In genomic region chr5:13866792-13867191, GRCh38 we compare ENCODE assay signal across 1 cellular context.
TF ChIP-seq lines count a peak whose summit lies in the region.

No MANE protein-coding gene starts in this region.

TF ChIP-seq in HepG2, 621 proteins besides CTCF, POLR2A, EP300 and RAD21 (continued from another document):
- TF ChIP-seq TBL1XR1 (IDR thresholded peaks at IDR 0.05; ENCODE audit: borderline replicate concordance, low read length, partially characterized antibody) (no peak), SALL1 (CRISPR knock-in tag; IDR thresholded peaks at IDR 0.05) (no peak), NR2C2 (CRISPR knock-in tag; IDR thresholded peaks at IDR 0.05; ENCODE audit: borderline replicate concordance) (no peak), ARNTL (CRISPR knock-in tag; IDR thresholded peaks at IDR 0.05) (no peak), ELF1 (CRISPR knock-in tag; IDR thresholded peaks at IDR 0.05) (no peak), ZNF331 (CRISPR knock-in tag; IDR thresholded peaks at IDR 0.05) (peak; percentile 74; the same call in 1 of the 2 replicates), ZNF772 (CRISPR knock-in tag; IDR thresholded peaks at IDR 0.05) (no peak), POLR2AphosphoS5 (IDR thresholded peaks at IDR 0.05; ENCODE audit: low read depth, low read length) (no peak), TSC22D2 (CRISPR knock-in tag; IDR thresholded peaks at IDR 0.05; ENCODE audit: borderline replicate concordance) (peak; percentile 54; the same call in 1 of the 2 replicates), RFX3 (CRISPR knock-in tag; IDR thresholded peaks at IDR 0.05) (0 out of 2 replicates have a peak, but pooled peaks have one; percentile 13), ZNF275 (CRISPR knock-in tag; IDR thresholded peaks at IDR 0.05; ENCODE audit: borderline replicate concordance) (no peak), ZIK1 (CRISPR knock-in tag; IDR thresholded peaks at IDR 0.05; ENCODE audit: borderline replicate concordance, low read depth) (no peak), SATB2 (CRISPR knock-in tag; IDR thresholded peaks at IDR 0.05) (peak; percentile 79; the same call in 1 of the 2 replicates), ZNF572 (CRISPR knock-in tag; IDR thresholded peaks at IDR 0.05) (no peak), CSRNP2 (CRISPR knock-in tag; conservative IDR thresholded peaks at IDR 0.05; ENCODE audit: low read depth) (no peak), NFIB (CRISPR knock-in tag; IDR thresholded peaks at IDR 0.05; ENCODE audit: borderline replicate concordance) (no peak), KLF16 (CRISPR knock-in tag; IDR thresholded peaks at IDR 0.05) (peak in 1 of 2 experiments; percentile 41; a peak in 1 of 4 replicates), ERF (CRISPR knock-in tag; IDR thresholded peaks at IDR 0.05) (0 out of 2 replicates have a peak, but pooled peaks have one; percentile 45), FOSL2 (CRISPR knock-in tag; IDR thresholded peaks at IDR 0.05) (no peak), ZNF253 (CRISPR knock-in tag; IDR thresholded peaks at IDR 0.05; ENCODE audit: borderline replicate concordance) (no peak)
- TF ChIP-seq, protein P1, sequence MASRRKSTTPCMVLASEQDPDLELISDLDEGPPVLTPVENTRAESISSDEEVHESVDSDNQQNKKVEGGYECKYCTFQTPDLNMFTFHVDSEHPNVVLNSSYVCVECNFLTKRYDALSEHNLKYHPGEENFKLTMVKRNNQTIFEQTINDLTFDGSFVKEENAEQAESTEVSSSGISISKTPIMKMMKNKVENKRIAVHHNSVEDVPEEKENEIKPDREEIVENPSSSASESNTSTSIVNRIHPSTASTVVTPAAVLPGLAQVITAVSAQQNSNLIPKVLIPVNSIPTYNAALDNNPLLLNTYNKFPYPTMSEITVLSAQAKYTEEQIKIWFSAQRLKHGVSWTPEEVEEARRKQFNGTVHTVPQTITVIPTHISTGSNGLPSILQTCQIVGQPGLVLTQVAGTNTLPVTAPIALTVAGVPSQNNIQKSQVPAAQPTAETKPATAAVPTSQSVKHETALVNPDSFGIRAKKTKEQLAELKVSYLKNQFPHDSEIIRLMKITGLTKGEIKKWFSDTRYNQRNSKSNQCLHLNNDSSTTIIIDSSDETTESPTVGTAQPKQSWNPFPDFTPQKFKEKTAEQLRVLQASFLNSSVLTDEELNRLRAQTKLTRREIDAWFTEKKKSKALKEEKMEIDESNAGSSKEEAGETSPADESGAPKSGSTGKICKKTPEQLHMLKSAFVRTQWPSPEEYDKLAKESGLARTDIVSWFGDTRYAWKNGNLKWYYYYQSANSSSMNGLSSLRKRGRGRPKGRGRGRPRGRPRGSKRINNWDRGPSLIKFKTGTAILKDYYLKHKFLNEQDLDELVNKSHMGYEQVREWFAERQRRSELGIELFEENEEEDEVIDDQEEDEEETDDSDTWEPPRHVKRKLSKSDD (CRISPR knock-in tag; IDR thresholded peaks at IDR 0.05; ENCODE audit: low read depth): no peak
- TF ChIP-seq, protein P2, sequence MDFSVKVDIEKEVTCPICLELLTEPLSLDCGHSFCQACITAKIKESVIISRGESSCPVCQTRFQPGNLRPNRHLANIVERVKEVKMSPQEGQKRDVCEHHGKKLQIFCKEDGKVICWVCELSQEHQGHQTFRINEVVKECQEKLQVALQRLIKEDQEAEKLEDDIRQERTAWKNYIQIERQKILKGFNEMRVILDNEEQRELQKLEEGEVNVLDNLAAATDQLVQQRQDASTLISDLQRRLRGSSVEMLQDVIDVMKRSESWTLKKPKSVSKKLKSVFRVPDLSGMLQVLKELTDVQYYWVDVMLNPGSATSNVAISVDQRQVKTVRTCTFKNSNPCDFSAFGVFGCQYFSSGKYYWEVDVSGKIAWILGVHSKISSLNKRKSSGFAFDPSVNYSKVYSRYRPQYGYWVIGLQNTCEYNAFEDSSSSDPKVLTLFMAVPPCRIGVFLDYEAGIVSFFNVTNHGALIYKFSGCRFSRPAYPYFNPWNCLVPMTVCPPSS (IDR thresholded peaks at IDR 0.05): no peak
- TF ChIP-seq, protein P3, sequence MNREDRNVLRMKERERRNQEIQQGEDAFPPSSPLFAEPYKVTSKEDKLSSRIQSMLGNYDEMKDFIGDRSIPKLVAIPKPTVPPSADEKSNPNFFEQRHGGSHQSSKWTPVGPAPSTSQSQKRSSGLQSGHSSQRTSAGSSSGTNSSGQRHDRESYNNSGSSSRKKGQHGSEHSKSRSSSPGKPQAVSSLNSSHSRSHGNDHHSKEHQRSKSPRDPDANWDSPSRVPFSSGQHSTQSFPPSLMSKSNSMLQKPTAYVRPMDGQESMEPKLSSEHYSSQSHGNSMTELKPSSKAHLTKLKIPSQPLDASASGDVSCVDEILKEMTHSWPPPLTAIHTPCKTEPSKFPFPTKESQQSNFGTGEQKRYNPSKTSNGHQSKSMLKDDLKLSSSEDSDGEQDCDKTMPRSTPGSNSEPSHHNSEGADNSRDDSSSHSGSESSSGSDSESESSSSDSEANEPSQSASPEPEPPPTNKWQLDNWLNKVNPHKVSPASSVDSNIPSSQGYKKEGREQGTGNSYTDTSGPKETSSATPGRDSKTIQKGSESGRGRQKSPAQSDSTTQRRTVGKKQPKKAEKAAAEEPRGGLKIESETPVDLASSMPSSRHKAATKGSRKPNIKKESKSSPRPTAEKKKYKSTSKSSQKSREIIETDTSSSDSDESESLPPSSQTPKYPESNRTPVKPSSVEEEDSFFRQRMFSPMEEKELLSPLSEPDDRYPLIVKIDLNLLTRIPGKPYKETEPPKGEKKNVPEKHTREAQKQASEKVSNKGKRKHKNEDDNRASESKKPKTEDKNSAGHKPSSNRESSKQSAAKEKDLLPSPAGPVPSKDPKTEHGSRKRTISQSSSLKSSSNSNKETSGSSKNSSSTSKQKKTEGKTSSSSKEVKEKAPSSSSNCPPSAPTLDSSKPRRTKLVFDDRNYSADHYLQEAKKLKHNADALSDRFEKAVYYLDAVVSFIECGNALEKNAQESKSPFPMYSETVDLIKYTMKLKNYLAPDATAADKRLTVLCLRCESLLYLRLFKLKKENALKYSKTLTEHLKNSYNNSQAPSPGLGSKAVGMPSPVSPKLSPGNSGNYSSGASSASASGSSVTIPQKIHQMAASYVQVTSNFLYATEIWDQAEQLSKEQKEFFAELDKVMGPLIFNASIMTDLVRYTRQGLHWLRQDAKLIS (CRISPR knock-in tag; IDR thresholded peaks at IDR 0.05): no peak
